In the genomic region with DNA sequence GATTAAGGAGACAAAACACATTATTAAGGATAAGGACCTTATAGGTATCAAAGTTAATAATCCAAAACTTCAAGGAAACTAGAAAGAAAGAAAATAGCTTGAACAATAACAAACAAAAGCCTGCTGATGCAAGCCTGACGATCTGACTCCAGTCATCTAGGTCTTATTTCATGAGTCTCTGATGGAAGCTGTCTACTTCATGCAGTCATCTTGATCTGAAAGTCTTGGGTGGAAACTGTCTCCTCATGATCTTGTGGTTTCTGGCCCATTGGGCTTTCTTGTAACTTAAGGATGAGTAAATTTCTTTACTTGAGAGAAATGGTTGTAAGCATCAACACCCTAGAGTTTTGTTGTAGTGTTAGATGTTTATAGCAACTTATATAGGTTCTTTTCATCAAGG, we compare ENCODE assay signal across 18 cellular contexts. TPM values are rescaled to one million over a fixed set of nuclear protein-coding genes. Genes with fewer than 3 reads are reported as not detected.
DNase-seq lines count a peak whose midpoint lies in the region; ATAC-seq and TF ChIP-seq lines count a peak whose summit lies in the region.
"Had no signal": no experiment of that assay in that cellular context is flagged by ENCODE, and none has a peak within 500 bp of the region (broad histone marks: within the 10 kb centered on the region; RNA-seq: fewer than 3 reads in every experiment).

No MANE protein-coding gene starts in this region.

- peak; percentile 27 for DNase-seq in activated CD4-positive, alpha-beta memory T cell treated with anti-CD3 and anti-CD28 coated beads for 36 hours
- no peak for DNase-seq in activated CD4-positive, alpha-beta memory T cell treated with anti-CD3 and anti-CD28 coated beads, Interleukin-2, amount 10 ng/mL, durations not matched to agents 7 days and 5 days
- DNase-seq in endodermal cell (no peak), body of pancreas (no peak)
- DNase-seq: activated CD4-positive, CD25-positive, alpha-beta regulatory T cell treated with anti-CD3 and anti-CD28 coated beads, Interleukin-2, amount 50 U/mL, for 72 hours; CD8-positive, alpha-beta T cell; dermis blood vessel endothelial cell; esophagus squamous epithelium; heart right ventricle; kidney glomerular epithelial cell; NCI-H187 treated with DMSO at 0.1 percent for 48 hours; RPMI8226 had no signal

- H3K4me3 ChIP-seq in endodermal cell (ENCODE audit: low read length) (no peak overlapping the region), body of pancreas (no peak overlapping the region)
- H3K4me3 ChIP-seq: esophagus squamous epithelium, heart right ventricle, vagina had no signal

- no peak overlapping the region for H3K9ac ChIP-seq in endodermal cell (ENCODE audit: extremely low read depth, low read length, poor library complexity, severe bottlenecking)

- TF ChIP-seq POLR2A in body of pancreas (IDR thresholded peaks at IDR 0.05): no peak

- intact Hi-C loops in activated CD4-positive, alpha-beta memory T cell treated with anti-CD3 and anti-CD28 coated beads for 36 hours (cut with micrococcal nuclease): no loop called here
- intact Hi-C loops in body of pancreas (cut with DNase I): no loop called here

- TF ChIP-seq CTCF in endodermal cell (conservative IDR thresholded peaks at IDR 0.05) (no peak), body of pancreas (IDR thresholded peaks at IDR 0.05) (no peak)

- no peak overlapping the region for H3K4me3 Mint-ChIP-seq in activated CD4-positive, alpha-beta memory T cell treated with anti-CD3 and anti-CD28 coated beads for 36 hours
- H3K4me3 Mint-ChIP-seq in activated CD4-positive, alpha-beta memory T cell treated with anti-CD3 and anti-CD28 coated beads, Interleukin-2, amount 10 ng/mL, durations not matched to agents 7 days and 5 days: no peak overlapping the region
- H3K4me3 Mint-ChIP-seq in activated T-helper 17 cell treated with anti-CD3 and anti-CD28 coated beads, Interleukin-2, amount 50 U/mL, for 72 hours: no peak overlapping the region
- no peak overlapping the region for H3K4me3 Mint-ChIP-seq in endodermal cell
- H3K4me3 Mint-ChIP-seq: CD8-positive, alpha-beta T cell; stimulated activated naive CD8-positive, alpha-beta T cell treated with anti-CD3 and anti-CD28 coated beads, Interleukin-15, Interleukin-2, amounts not matched to agents 100 ng/mL and 50 ng/mL, for 24 hours had no signal

- H3K9me3 ChIP-seq in endodermal cell (ENCODE audit: control insufficient read depth, low read length) (no peaks in the 10 kb centered on the region), body of pancreas (no peaks in the 10 kb centered on the region)
- H3K9me3 ChIP-seq: esophagus squamous epithelium, heart right ventricle, vagina had no signal

- no peaks in the 10 kb centered on the region for H3K27me3 Mint-ChIP-seq in activated CD4-positive, alpha-beta memory T cell treated with anti-CD3 and anti-CD28 coated beads for 36 hours
- no peaks in the 10 kb centered on the region for H3K27me3 Mint-ChIP-seq in activated CD4-positive, alpha-beta memory T cell treated with anti-CD3 and anti-CD28 coated beads, Interleukin-2, amount 10 ng/mL, durations not matched to agents 7 days and 5 days
- H3K27me3 Mint-ChIP-seq in activated T-helper 17 cell treated with anti-CD3 and anti-CD28 coated beads, Interleukin-2, amount 50 U/mL, for 72 hours: no peaks in the 10 kb centered on the region
- H3K27me3 Mint-ChIP-seq in endodermal cell (ENCODE audit: insufficient read depth): no peaks in the 10 kb centered on the region
- H3K27me3 Mint-ChIP-seq: stimulated activated naive CD8-positive, alpha-beta T cell treated with anti-CD3 and anti-CD28 coated beads, Interleukin-15, Interleukin-2, amounts not matched to agents 100 ng/mL and 50 ng/mL, for 24 hours had no signal

- POLR2A ChIA-PET in activated CD4-positive, alpha-beta memory T cell treated with anti-CD3 and anti-CD28 coated beads for 36 hours (lab: Charles Lee): interaction anchor here (1.2 kb wide), 1 partner anchor 20 kb away, joined by 3 read pairs; a partner anchor contains a TSS
- POLR2A ChIA-PET in activated CD4-positive, alpha-beta memory T cell treated with anti-CD3 and anti-CD28 coated beads, Interleukin-2, amount 10 ng/mL, durations not matched to agents 7 days and 5 days (lab: Charles Lee): no interaction called here

- no peaks in the 10 kb centered on the region for H3K36me3 ChIP-seq in endodermal cell (ENCODE audit: control insufficient read depth, insufficient read depth, low read length)
- no peaks in the 10 kb centered on the region for H3K36me3 ChIP-seq in body of pancreas (replicated peaks in 1 of 2; ENCODE audit: insufficient read depth in 1 of 2, low read depth in 2 of 2)
- H3K36me3 ChIP-seq: esophagus squamous epithelium, heart right ventricle, vagina had no signal

- peaks cover 9% of the 10 kb centered on the region for H3K4me1 Mint-ChIP-seq in activated CD4-positive, alpha-beta memory T cell treated with anti-CD3 and anti-CD28 coated beads for 36 hours (ENCODE audit: low read depth)
- peaks cover 3% of the 10 kb centered on the region for H3K4me1 Mint-ChIP-seq in activated CD4-positive, alpha-beta memory T cell treated with anti-CD3 and anti-CD28 coated beads, Interleukin-2, amount 10 ng/mL, durations not matched to agents 7 days and 5 days
- peaks cover 4% of the 10 kb centered on the region for H3K4me1 Mint-ChIP-seq in activated T-helper 17 cell treated with anti-CD3 and anti-CD28 coated beads, Interleukin-2, amount 50 U/mL, for 72 hours
- H3K4me1 Mint-ChIP-seq in endodermal cell: peaks cover 7% of the 10 kb centered on the region

- H3K4me1 ChIP-seq in endodermal cell (ENCODE audit: control insufficient read depth, insufficient read depth, low read length): no peaks in the 10 kb centered on the region
- no peaks in the 10 kb centered on the region for H3K4me1 ChIP-seq in body of pancreas
- H3K4me1 ChIP-seq: esophagus squamous epithelium, heart right ventricle, vagina had no signal

- H3K27me3 ChIP-seq in endodermal cell (ENCODE audit: control insufficient read depth, insufficient read depth, low read length, poor library complexity, severe bottlenecking): no peaks in the 10 kb centered on the region
- no peaks in the 10 kb centered on the region for H3K27me3 ChIP-seq in body of pancreas
- H3K27me3 ChIP-seq: esophagus squamous epithelium, heart right ventricle, vagina had no signal

- H3K36me3 Mint-ChIP-seq in activated CD4-positive, alpha-beta memory T cell treated with anti-CD3 and anti-CD28 coated beads for 36 hours: no peaks in the 10 kb centered on the region
- no peaks in the 10 kb centered on the region for H3K36me3 Mint-ChIP-seq in activated CD4-positive, alpha-beta memory T cell treated with anti-CD3 and anti-CD28 coated beads, Interleukin-2, amount 10 ng/mL, durations not matched to agents 7 days and 5 days (ENCODE audit: low read depth)
- no peaks in the 10 kb centered on the region for H3K36me3 Mint-ChIP-seq in activated T-helper 17 cell treated with anti-CD3 and anti-CD28 coated beads, Interleukin-2, amount 50 U/mL, for 72 hours (ENCODE audit: low read depth)
- H3K36me3 Mint-ChIP-seq in endodermal cell (ENCODE audit: low read depth): no peaks in the 10 kb centered on the region
- H3K36me3 Mint-ChIP-seq: CD8-positive, alpha-beta T cell had no signal

- no peaks in the 10 kb centered on the region for H3K9me3 Mint-ChIP-seq in activated CD4-positive, alpha-beta memory T cell treated with anti-CD3 and anti-CD28 coated beads for 36 hours
- H3K9me3 Mint-ChIP-seq in activated CD4-positive, alpha-beta memory T cell treated with anti-CD3 and anti-CD28 coated beads, Interleukin-2, amount 10 ng/mL, durations not matched to agents 7 days and 5 days: no peaks in the 10 kb centered on the region
- no peaks in the 10 kb centered on the region for H3K9me3 Mint-ChIP-seq in activated T-helper 17 cell treated with anti-CD3 and anti-CD28 coated beads, Interleukin-2, amount 50 U/mL, for 72 hours
- no peaks in the 10 kb centered on the region for H3K9me3 Mint-ChIP-seq in endodermal cell
- H3K9me3 Mint-ChIP-seq: CD8-positive, alpha-beta T cell; stimulated activated naive CD8-positive, alpha-beta T cell treated with anti-CD3 and anti-CD28 coated beads, Interleukin-15, Interleukin-2, amounts not matched to agents 100 ng/mL and 50 ng/mL, for 24 hours had no signal

- CTCF ChIA-PET in activated CD4-positive, alpha-beta memory T cell treated with anti-CD3 and anti-CD28 coated beads for 36 hours (lab: Charles Lee): interaction anchor here (0.7 to 1.9 kb wide), 3 partner anchors 20 to 75 kb away, joined by 3 to 5 read pairs (median 4); a partner anchor contains a TSS
- CTCF ChIA-PET in activated CD4-positive, alpha-beta memory T cell treated with anti-CD3 and anti-CD28 coated beads, Interleukin-2, amount 10 ng/mL, durations not matched to agents 7 days and 5 days (lab: Charles Lee): no interaction called here

- 77 to 83% methylated on average over 1 of the region's 1 CpG for WGBS in endodermal cell (ENCODE audit: insufficient coverage in 1 of 2, insufficient read length in 1 of 2), 2 experiments
- WGBS in body of pancreas, 2 donors: 48 to 50% methylated on average over 1 of the region's 1 CpG

- H3K27ac Mint-ChIP-seq in activated CD4-positive, alpha-beta memory T cell treated with anti-CD3 and anti-CD28 coated beads for 36 hours: peak overlapping the region; percentile 49
- H3K27ac Mint-ChIP-seq in activated CD4-positive, alpha-beta memory T cell treated with anti-CD3 and anti-CD28 coated beads, Interleukin-2, amount 10 ng/mL, durations not matched to agents 7 days and 5 days: no peak overlapping the region
- peak overlapping the region; percentile 47 for H3K27ac Mint-ChIP-seq in activated T-helper 17 cell treated with anti-CD3 and anti-CD28 coated beads, Interleukin-2, amount 50 U/mL, for 72 hours
- H3K27ac Mint-ChIP-seq in endodermal cell: no peak overlapping the region
- H3K27ac Mint-ChIP-seq: CD8-positive, alpha-beta T cell; stimulated activated naive CD8-positive, alpha-beta T cell treated with anti-CD3 and anti-CD28 coated beads, Interleukin-15, Interleukin-2, amounts not matched to agents 100 ng/mL and 50 ng/mL, for 24 hours had no signal

- no peak overlapping the region for H3K27ac ChIP-seq in endodermal cell (ENCODE audit: low read depth, low read length)
- H3K27ac ChIP-seq in body of pancreas: no peak overlapping the region
- H3K27ac ChIP-seq: esophagus squamous epithelium, heart right ventricle, vagina had no signal

- ATAC-seq in GM19395 (IDR thresholded peaks at IDR 0.05; ENCODE audit: unreplicated experiment): peak; percentile 38
- peak; percentile 35 for ATAC-seq in HG02981 (IDR thresholded peaks at IDR 0.05; ENCODE audit: unreplicated experiment)
- ATAC-seq in activated T-helper 17 cell treated with anti-CD3 and anti-CD28 coated beads, Interleukin-2, amount 50 U/mL, for 72 hours (replicated peaks): peak; percentile 84
- ATAC-seq in body of pancreas: no peak
- no peak for ATAC-seq in GM18867 (IDR thresholded peaks at IDR 0.05; ENCODE audit: unreplicated experiment)
- ATAC-seq: CD8-positive, alpha-beta T cell; heart right ventricle had no signal

RNA-seq across cellular contexts. Expression of a gene that starts 20.6 kb away (rescaled TPM):
- 100 to 1,000 TPM; 132 to 134 TPM for total RNA-seq in activated CD4-positive, alpha-beta memory T cell treated with anti-CD3 and anti-CD28 coated beads for 36 hours
- total RNA-seq in activated CD4-positive, alpha-beta memory T cell treated with anti-CD3 and anti-CD28 coated beads, Interleukin-2, amount 10 ng/mL, durations not matched to agents 7 days and 5 days: 100 to 1,000 TPM; 109 to 122 TPM
- total RNA-seq in activated T-helper 17 cell treated with anti-CD3 and anti-CD28 coated beads, Interleukin-2, amount 50 U/mL, for 72 hours: 100 to 1,000 TPM in 1 of 2 donors, 10 to 100 TPM in 1; 83.9 to 126 TPM
- total RNA-seq in endodermal cell (100 to 1,000 TPM; 226 to 257 TPM), body of pancreas (10 to 100 TPM; 21.5 to 25.7 TPM)
- polyA plus RNA-seq in endodermal cell (2013, experiment 1 of 2): 205 TPM
- 212 TPM for polyA plus RNA-seq in endodermal cell (2013, experiment 2 of 2)

RNA-seq across cellular contexts. Expression of a gene that starts 21.5 kb away (rescaled TPM):
- total RNA-seq in activated CD4-positive, alpha-beta memory T cell treated with anti-CD3 and anti-CD28 coated beads for 36 hours: 1 to 10 TPM; 2.5 to 2.7 TPM
- total RNA-seq in activated CD4-positive, alpha-beta memory T cell treated with anti-CD3 and anti-CD28 coated beads, Interleukin-2, amount 10 ng/mL, durations not matched to agents 7 days and 5 days: 1 to 10 TPM; 2.1 to 2.5 TPM
- total RNA-seq in activated T-helper 17 cell treated with anti-CD3 and anti-CD28 coated beads, Interleukin-2, amount 50 U/mL, for 72 hours: 1 to 10 TPM; 2.5 to 5.5 TPM
- total RNA-seq in endodermal cell (1 to 10 TPM; 6.3 to 6.8 TPM), body of pancreas (1 to 10 TPM; 2.3 to 4.7 TPM)
- 5.0 TPM for polyA plus RNA-seq in endodermal cell (2013, experiment 1 of 2)
- polyA plus RNA-seq in endodermal cell (2013, experiment 2 of 2): 3.9 TPM

Comparison
In these comparisons a context has a peak if more than half of its experiments do, and no peak if none do; other contexts are left out.
1. H3K27ac Mint-ChIP-seq: peak in activated CD4-positive, alpha-beta memory T cell treated with anti-CD3 and anti-CD28 coated beads for 36 hours (single experiment) and activated T-helper 17 cell treated with anti-CD3 and anti-CD28 coated beads, Interleukin-2, amount 50 U/mL, for 72 hours (single experiment); none in activated CD4-positive, alpha-beta memory T cell treated with anti-CD3 and anti-CD28 coated beads, Interleukin-2, amount 10 ng/mL, durations not matched to agents 7 days and 5 days (single experiment) and endodermal cell (single experiment).
2. ATAC-seq: peak in GM19395 (single experiment), HG02981 (single experiment) and activated T-helper 17 cell treated with anti-CD3 and anti-CD28 coated beads, Interleukin-2, amount 50 U/mL, for 72 hours (single experiment); none in body of pancreas (single experiment) and GM18867 (single experiment).